Comparison of ENCODE assay signal across 8 cellular contexts in genomic region chr17:42020845-42021244, GRCh38. TPM values are rescaled to one million over a fixed set of nuclear protein-coding genes. Genes with fewer than 3 reads are reported as not detected.
DNase-seq lines count a peak whose midpoint lies in the region; ATAC-seq and TF ChIP-seq lines count a peak whose summit lies in the region.
"Not testable (repeated sequence)": the region's sequence is repeated elsewhere in the genome, so short reads cannot be mapped to it uniquely, and the experiment has no call there.

No MANE protein-coding gene starts in this region.

- peaks cover 52% of the 10 kb centered on the region for H3K4me1 Mint-ChIP-seq in activated naive CD4-positive, alpha-beta T cell treated with anti-CD3 and anti-CD28 coated beads for 36 hours (ENCODE audit: low read depth)
- peaks cover 58% of the 10 kb centered on the region for H3K4me1 Mint-ChIP-seq in nephron progenitor cell
- H3K4me1 Mint-ChIP-seq in stimulated activated naive B cell treated with anti-CD40 and anti-IgM and Interleukin-4, amounts not matched to agents 10 μg/mL and 1 μg/mL and 100 μg/mL, for 72 hours, result peaks cover 41 to 79% of the 10 kb centered on the region in 2 donors

- not testable (repeated sequence) for TF ChIP-seq CTCF in BJ (IDR thresholded peaks at IDR 0.05; ENCODE audit: insufficient read depth, low read depth, low read length); HL-60 (IDR thresholded peaks at IDR 0.05; ENCODE audit: insufficient read depth, low read length); RWPE1 (conservative IDR thresholded peaks at IDR 0.05; ENCODE audit: low read depth); nephron progenitor cell (IDR thresholded peaks at IDR 0.05)

- 87 to 92% methylated on average over 8 of the region's 8 CpGs for WGBS in ectodermal cell, 2 experiments

- CTCF ChIA-PET in BJ (lab: Yijun Ruan, JAX) (interaction anchor here (0.9 to 9.3 kb wide), 8 partner anchors 12 to 98 kb away, joined by 3 to 61 read pairs (median 5); partner anchors contain the start of genes CNP and KAT2A), RWPE1 (lab: Yijun Ruan, JAX) (interaction anchor here (0.6 to 0.9 kb wide), 2 partner anchors 65 to 159 kb away, joined by 3 read pairs; no protein-coding TSS in a partner anchor)
- CTCF ChIA-PET in activated naive CD4-positive, alpha-beta T cell treated with anti-CD3 and anti-CD28 coated beads for 36 hours (lab: Charles Lee), result interaction anchor here (0.7 to 12.7 kb wide), 12 partner anchors 9 to 135 kb away, joined by 3 to 117 read pairs (median 3); partner anchors contain the start of gene CNP

- not testable (repeated sequence) for DNase-seq in BJ (ENCODE audit: low read depth); HL-60 (ENCODE audit: low read depth in 1 of 2, low spot score in 1 of 2); RWPE1 (ENCODE audit: low spot score); activated naive CD4-positive, alpha-beta T cell treated with anti-CD3 and anti-CD28 coated beads for 36 hours; nephron progenitor cell; stimulated activated naive B cell treated with anti-CD40 and anti-IgM and Interleukin-4, amounts not matched to agents 10 μg/mL and 1 μg/mL and 100 μg/mL, for 72 hours

- POLR2A ChIA-PET in BJ (lab: Charles Lee), result not testable (repeated sequence)
- POLR2A ChIA-PET in RWPE1 (lab: Yijun Ruan, JAX; ENCODE audit: low non-redundant PET), result interaction anchor here (0.6 kb wide), 1 partner anchor 1293 kb away, joined by 3 read pairs; no protein-coding TSS in a partner anchor

- H3K9ac ChIP-seq in iPS-15b (ENCODE audit: low read depth, low read length), result not testable (repeated sequence)

- not testable (repeated sequence) for H3K27me3 Mint-ChIP-seq in activated naive CD4-positive, alpha-beta T cell treated with anti-CD3 and anti-CD28 coated beads for 36 hours (ENCODE audit: low read depth); nephron progenitor cell (ENCODE audit: low read depth, poor library complexity); stimulated activated naive B cell treated with anti-CD40 and anti-IgM and Interleukin-4, amounts not matched to agents 10 μg/mL and 1 μg/mL and 100 μg/mL, for 72 hours

- peaks cover 20% of the 10 kb centered on the region for H3K36me3 Mint-ChIP-seq in activated naive CD4-positive, alpha-beta T cell treated with anti-CD3 and anti-CD28 coated beads for 36 hours (ENCODE audit: low read depth)
- peaks cover 17% of the 10 kb centered on the region for H3K36me3 Mint-ChIP-seq in nephron progenitor cell (ENCODE audit: low read depth)
- H3K36me3 Mint-ChIP-seq in stimulated activated naive B cell treated with anti-CD40 and anti-IgM and Interleukin-4, amounts not matched to agents 10 μg/mL and 1 μg/mL and 100 μg/mL, for 72 hours, result peaks cover 36 to 47% of the 10 kb centered on the region in 2 donors

- not testable (repeated sequence) for ATAC-seq in stimulated activated naive B cell treated with anti-CD40 and anti-IgM and Interleukin-4, amounts not matched to agents 10 μg/mL and 1 μg/mL and 100 μg/mL, for 72 hours (replicated peaks)

- H3K9me3 Mint-ChIP-seq in activated naive CD4-positive, alpha-beta T cell treated with anti-CD3 and anti-CD28 coated beads for 36 hours; nephron progenitor cell; stimulated activated naive B cell treated with anti-CD40 and anti-IgM and Interleukin-4, amounts not matched to agents 10 μg/mL and 1 μg/mL and 100 μg/mL, for 72 hours: not testable (repeated sequence)

- H3K36me3 ChIP-seq in BJ (ENCODE audit: control insufficient read depth, insufficient read depth, low read length), result peaks cover 14% of the 10 kb centered on the region
- peaks cover 13% of the 10 kb centered on the region for H3K36me3 ChIP-seq in ectodermal cell (ENCODE audit: control insufficient read depth, insufficient read depth, low read length)
- peaks cover 24% of the 10 kb centered on the region for H3K36me3 ChIP-seq in iPS-15b (ENCODE audit: control insufficient read depth, insufficient read depth, low read length)

- intact Hi-C loops in activated naive CD4-positive, alpha-beta T cell treated with anti-CD3 and anti-CD28 coated beads for 36 hours (cut with micrococcal nuclease), result not testable (repeated sequence)

- H3K4me1 ChIP-seq in ectodermal cell (ENCODE audit: control insufficient read depth, insufficient read depth, low read length), result peaks cover 15% of the 10 kb centered on the region
- not testable (repeated sequence) for H3K4me1 ChIP-seq in iPS-15b (ENCODE audit: control insufficient read depth, insufficient read depth, low read length)

- peak overlapping the region; percentile 83 for H3K4me3 Mint-ChIP-seq in activated naive CD4-positive, alpha-beta T cell treated with anti-CD3 and anti-CD28 coated beads for 36 hours
- H3K4me3 Mint-ChIP-seq in nephron progenitor cell, result peak overlapping the region; percentile 99
- H3K4me3 Mint-ChIP-seq in stimulated activated naive B cell treated with anti-CD40 and anti-IgM and Interleukin-4, amounts not matched to agents 10 μg/mL and 1 μg/mL and 100 μg/mL, for 72 hours, result peak overlapping the region; percentile 87 to 91

- H3K4me3 ChIP-seq in BJ (ENCODE audit: low read depth, low read length) (peak overlapping the region; percentile 76), HL-60 (replicated peaks; ENCODE audit: insufficient read depth, low read length) (peak overlapping the region; percentile 93), ectodermal cell (ENCODE audit: insufficient read depth, low read depth, low read length) (peak overlapping the region; percentile 94), iPS-15b (ENCODE audit: low read depth, low read length) (peak overlapping the region; percentile 90)

- not testable (repeated sequence) for H3K27me3 ChIP-seq in BJ (ENCODE audit: control insufficient read depth, insufficient read depth, low read length); HL-60 (ENCODE audit: insufficient read depth, poor library complexity, severe bottlenecking); ectodermal cell (ENCODE audit: control insufficient read depth, insufficient read depth, low read length, poor library complexity, severe bottlenecking); iPS-15b (ENCODE audit: control insufficient read depth, insufficient read depth, low read length)

- H3K27ac Mint-ChIP-seq in activated naive CD4-positive, alpha-beta T cell treated with anti-CD3 and anti-CD28 coated beads for 36 hours; nephron progenitor cell: not testable (repeated sequence)
- peak overlapping the region; percentile 90 for H3K27ac Mint-ChIP-seq in stimulated activated naive B cell treated with anti-CD40 and anti-IgM and Interleukin-4, amounts not matched to agents 10 μg/mL and 1 μg/mL and 100 μg/mL, for 72 hours

- H3K27ac ChIP-seq in HL-60 (replicated peaks), result peak overlapping the region; percentile 82
- H3K27ac ChIP-seq in RWPE1, result peak overlapping the region; percentile 76
- H3K27ac ChIP-seq in ectodermal cell (ENCODE audit: insufficient read depth, low read depth, low read length, poor library complexity, severe bottlenecking), result not testable (repeated sequence)

- not testable (repeated sequence) for H3K9me3 ChIP-seq in ectodermal cell (ENCODE audit: control insufficient read depth, low read length); iPS-15b (ENCODE audit: control insufficient read depth, insufficient read depth, low read length)

RNA-seq across cellular contexts. Expression of gene NKIRAS2, which starts 1.0 kb away (rescaled TPM):
- polyA plus RNA-seq in BJ (2011; rRNA removed), result 55.9 and 81.4 TPM in 2 replicates
- polyA minus RNA-seq in BJ (2011; rRNA and poly(A)+ RNA removed), result 25.6 and 38.6 TPM in 2 replicates
- total RNA-seq in activated naive CD4-positive, alpha-beta T cell treated with anti-CD3 and anti-CD28 coated beads for 36 hours, result 10 to 100 TPM; 12.4 to 13.2 TPM
- polyA plus RNA-seq in ectodermal cell (2013, experiment 1 of 4), result 51.5 TPM
- 53.4 TPM for polyA plus RNA-seq in ectodermal cell (2013, experiment 2 of 4)
- 44.3 TPM for polyA plus RNA-seq in ectodermal cell (2013, experiment 3 of 4)
- polyA plus RNA-seq in ectodermal cell (2013, experiment 4 of 4), result 50.3 TPM

RNA-seq across cellular contexts. Expression of gene DNAJC7, which starts 3.6 kb away (rescaled TPM):
- 41.1 and 46.9 TPM in 2 replicates for polyA plus RNA-seq in BJ (2011; rRNA removed)
- 33.7 and 36.2 TPM in 2 replicates for polyA minus RNA-seq in BJ (2011; rRNA and poly(A)+ RNA removed)
- total RNA-seq in activated naive CD4-positive, alpha-beta T cell treated with anti-CD3 and anti-CD28 coated beads for 36 hours, result 10 to 100 TPM; 74.5 to 76.3 TPM
- polyA plus RNA-seq in ectodermal cell (2013, experiment 1 of 4), result 113 TPM
- polyA plus RNA-seq in ectodermal cell (2013, experiment 2 of 4), result 107 TPM
- polyA plus RNA-seq in ectodermal cell (2013, experiment 3 of 4), result 76.6 TPM
- 94.9 TPM for polyA plus RNA-seq in ectodermal cell (2013, experiment 4 of 4)

RNA-seq across cellular contexts. Expression of gene C17orf113, which starts 29.6 kb away (rescaled TPM):
- polyA plus RNA-seq in BJ (2011; rRNA removed), result 0.07 and 0.11 TPM in 2 replicates
- polyA minus RNA-seq in BJ (2011; rRNA and poly(A)+ RNA removed), result 0.14 TPM in 1 of 2 replicates, not detected in the other
- under 1 TPM; 0.20 to 0.31 TPM for total RNA-seq in activated naive CD4-positive, alpha-beta T cell treated with anti-CD3 and anti-CD28 coated beads for 36 hours
- 3.7 TPM for polyA plus RNA-seq in ectodermal cell (2013, experiment 1 of 4)
- polyA plus RNA-seq in ectodermal cell (2013, experiment 2 of 4), result 3.3 TPM
- 2.8 TPM for polyA plus RNA-seq in ectodermal cell (2013, experiment 3 of 4)
- 3.2 TPM for polyA plus RNA-seq in ectodermal cell (2013, experiment 4 of 4)

RNA-seq across cellular contexts. Expression of gene CNP, which starts 54.2 kb away (rescaled TPM):
- polyA plus RNA-seq in BJ (2011; rRNA removed), result 53.5 and 66.2 TPM in 2 replicates
- 151 and 180 TPM in 2 replicates for polyA minus RNA-seq in BJ (2011; rRNA and poly(A)+ RNA removed)
- 10 to 100 TPM; 58.4 to 59.1 TPM for total RNA-seq in activated naive CD4-positive, alpha-beta T cell treated with anti-CD3 and anti-CD28 coated beads for 36 hours
- polyA plus RNA-seq in ectodermal cell (2013, experiment 1 of 4), result 113 TPM
- 121 TPM for polyA plus RNA-seq in ectodermal cell (2013, experiment 2 of 4)
- 60.9 TPM for polyA plus RNA-seq in ectodermal cell (2013, experiment 3 of 4)
- polyA plus RNA-seq in ectodermal cell (2013, experiment 4 of 4), result 69.8 TPM
